ENCODE assay signal across 8 cellular contexts in the genomic region with DNA sequence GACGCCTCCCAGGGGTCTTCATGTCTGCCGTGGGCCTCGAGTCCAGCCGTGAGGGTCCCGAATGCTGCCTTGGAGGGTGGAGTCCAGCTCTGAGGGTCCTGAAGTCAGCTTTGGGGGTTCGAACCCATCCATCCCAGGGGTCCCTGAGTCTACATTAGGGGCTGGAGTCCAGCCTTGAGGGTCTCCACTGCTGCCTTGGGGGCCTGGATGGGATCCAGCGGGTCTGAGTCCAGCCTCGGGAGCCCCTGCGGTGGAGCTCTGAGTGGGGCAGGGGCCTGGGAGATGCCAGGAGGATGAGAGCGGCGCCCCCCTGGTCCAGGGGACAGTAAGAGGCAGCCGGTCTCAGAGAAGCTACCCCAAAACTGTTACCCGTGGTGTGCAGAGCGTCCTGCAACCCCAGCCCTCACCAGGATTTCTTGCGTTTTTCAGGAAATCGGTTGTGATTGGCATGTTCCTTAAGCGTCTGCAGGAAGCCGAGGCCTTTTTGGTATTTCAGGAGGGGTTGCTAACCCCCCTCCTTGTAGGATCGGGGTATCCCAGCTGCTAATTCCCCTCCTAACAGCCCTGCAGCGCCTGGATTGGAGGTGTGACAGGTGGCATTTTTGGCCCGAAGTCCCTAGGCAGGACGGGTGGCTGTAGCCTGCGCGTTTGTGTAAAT. TPM values are rescaled to one million over a fixed set of nuclear protein-coding genes. Genes with fewer than 3 reads are reported as not detected.
A peak's percentile ranks its signal among the peaks of the same experiment; 100 is the strongest.
DNase-seq lines count a peak whose midpoint lies in the region; ATAC-seq and TF ChIP-seq lines count a peak whose summit lies in the region.

No MANE protein-coding gene starts in this region.

- no peaks in the 10 kb centered on the region; the same call in 1 of the 2 replicates for H3K27me3 ChIP-seq in DOHH2 (ENCODE audit: control insufficient read depth, low read length)

- peaks cover 23 to 41% (median 32%) of the 10 kb centered on the region in 3 donors for H3K4me1 Mint-ChIP-seq in T-cell

- no peaks in the 10 kb centered on the region for H3K9me3 Mint-ChIP-seq in T-cell

- peaks cover 30% of the 10 kb centered on the region for H3K4me1 ChIP-seq in DOHH2 (ENCODE audit: control insufficient read depth, low read length)

- no peaks in the 10 kb centered on the region for H3K27me3 Mint-ChIP-seq in T-cell

- 0 out of 2 replicates have a peak, but pooled peaks cover 6% of the 10 kb centered on the region for H4K20me1 ChIP-seq in DOHH2 (ENCODE audit: control insufficient read depth, insufficient read depth, low read depth, low read length)

- peaks cover 3% of the 10 kb centered on the region for H3K36me3 Mint-ChIP-seq in T-cell

- peaks cover 18% of the 10 kb centered on the region for H3K36me3 ChIP-seq in DOHH2 (ENCODE audit: control insufficient read depth, low read length)

- peaks cover 32% of the 10 kb centered on the region for H3K79me2 ChIP-seq in DOHH2 (ENCODE audit: control insufficient read depth, low read length)

- TF ChIP-seq CTCF in DOHH2 (IDR thresholded peaks at IDR 0.05; ENCODE audit: low read depth, low read length, poor library complexity, severe bottlenecking) (no peak), fibroblast of villous mesenchyme (IDR thresholded peaks at IDR 0.05; ENCODE audit: insufficient read depth, low read depth, low read length) (no peak)

- H3K4me2 ChIP-seq in DOHH2 (ENCODE audit: low read length), result peak overlapping the region; percentile 95

- CTCF ChIA-PET in T-cell (lab: Charles Lee), result no interaction called here

- H3K4me3 ChIP-seq in DOHH2 (ENCODE audit: low read length) (peak overlapping the region; percentile 96), fibroblast of villous mesenchyme (ENCODE audit: low read depth, low read length) (peak overlapping the region; percentile 94)

- H3K4me3 Mint-ChIP-seq in T-cell, result peak overlapping the region in 2 of 3 donors; percentile 80 to 83

- peak in 1 of 34 experiments; percentile 9 for DNase-seq in T-cell
- DNase-seq in fibroblast of villous mesenchyme (ENCODE audit: low read depth), result peak; percentile 18
- DNase-seq in pons (ENCODE audit: low spot score), result peak; percentile 14
- DNase-seq in NCI-H2196 treated with DMSO at 0.1 percent for 48 hours (lab: John Stamatoyannopoulos, UW; ENCODE audit: unreplicated experiment), result no peak

- H3K27ac ChIP-seq in DOHH2 (ENCODE audit: low read depth, low read length), result no peak overlapping the region

- POLR2A ChIA-PET in T-cell (lab: Charles Lee), result no interaction called here

- H3K9me3 ChIP-seq in DOHH2 (ENCODE audit: control insufficient read depth, insufficient read depth, low read length), result no peaks in the 10 kb centered on the region

- H3F3A ChIP-seq in DOHH2 (ENCODE audit: control insufficient read depth, insufficient read depth), result peaks cover 10% of the 10 kb centered on the region; the same call in 1 of the 2 replicates

- no peaks in the 10 kb centered on the region for H3K9me2 ChIP-seq in DOHH2 (replicated peaks; ENCODE audit: control insufficient read depth, low read length)

- ATAC-seq in T-cell (replicated peaks in 1 of 4), result no peak
- ATAC-seq in HG03025 (IDR thresholded peaks at IDR 0.05; ENCODE audit: low FRiP score, unreplicated experiment), result no peak
- no peak for ATAC-seq in GM18909 (IDR thresholded peaks at IDR 0.05; ENCODE audit: poor library complexity, unreplicated experiment)
- ATAC-seq in HG02642 (IDR thresholded peaks at IDR 0.05; ENCODE audit: poor library complexity, unreplicated experiment), result no peak

- H3K27ac Mint-ChIP-seq in T-cell, result peak overlapping the region; percentile 69 to 71

RNA-seq across cellular contexts. Expression of gene GTPBP6, which starts 1.7 kb away (rescaled TPM):
- total RNA-seq in T-cell, result 100 to 1,000 TPM in 3 of 5 donors, 10 to 100 TPM in 2; 58.8 to 112 (median 111) TPM
- total RNA-seq in fibroblast of villous mesenchyme, result 25.5 and 39.6 TPM in 2 replicates

RNA-seq across cellular contexts. Expression of gene PLCXD1, which starts 39.1 kb away (rescaled TPM):
- total RNA-seq in T-cell, result 10 to 100 TPM; 18.6 to 27.4 (median 22.4) TPM
- 8.2 and 13.2 TPM in 2 replicates for total RNA-seq in fibroblast of villous mesenchyme
